ENCODE assay signal across 8 cellular contexts in the genomic region with DNA sequence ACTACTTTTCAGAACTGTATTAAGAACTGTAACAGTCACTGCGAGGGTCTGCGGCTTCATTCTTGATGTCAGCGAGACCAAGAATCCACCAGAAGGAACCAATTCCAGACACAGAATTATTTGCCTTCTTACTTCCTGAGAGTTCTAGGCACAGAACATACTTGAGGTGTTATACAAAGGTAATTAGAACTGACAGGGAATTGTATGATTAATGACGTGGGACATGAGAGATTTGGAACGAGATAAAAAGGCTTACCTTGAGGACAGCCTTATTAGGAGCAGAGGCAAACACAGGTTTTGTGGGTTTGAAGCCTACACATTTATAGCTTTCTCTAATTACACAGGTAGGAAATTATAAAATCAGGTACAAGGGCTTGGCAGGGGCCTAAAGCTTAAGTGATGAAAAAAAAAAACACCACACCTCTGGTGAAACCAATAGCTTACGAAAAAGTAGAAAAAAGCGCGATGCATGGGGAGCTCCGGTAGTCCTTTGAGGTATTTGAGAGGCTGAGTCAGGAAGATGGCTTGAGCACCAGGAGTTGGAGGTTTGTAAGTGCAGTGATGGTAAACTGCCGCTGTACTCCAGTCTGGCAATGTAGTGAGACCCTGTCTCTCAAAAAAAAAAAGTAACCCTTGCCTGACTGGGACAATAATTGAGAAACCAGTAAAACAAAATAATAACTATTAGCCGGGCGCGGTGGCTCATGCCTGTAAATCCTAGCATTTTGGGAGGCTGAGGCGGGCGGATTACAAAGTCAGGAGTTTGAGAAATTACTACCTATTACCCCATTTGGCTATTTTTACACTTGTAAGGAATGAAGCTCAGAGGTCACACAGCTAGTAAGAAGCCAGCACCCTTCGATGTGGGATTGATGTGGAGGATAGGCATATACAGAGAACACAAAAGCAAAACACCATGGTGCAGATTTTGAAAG. TPM values are rescaled to one million over a fixed set of nuclear protein-coding genes. Genes with fewer than 3 reads are reported as not detected.
A peak's percentile ranks its signal among the peaks of the same experiment; 100 is the strongest.
DNase-seq lines count a peak whose midpoint lies in the region; ATAC-seq and TF ChIP-seq lines count a peak whose summit lies in the region.

No MANE protein-coding gene starts in this region.

- peak overlapping the region; percentile 89 for H3K4me3 Mint-ChIP-seq in activated CD4-positive, alpha-beta T cell treated with anti-CD3 and anti-CD28 coated beads, Interleukin-2, amount 10 ng/mL, durations not matched to agents 7 days and 5 days
- H3K4me3 Mint-ChIP-seq in glutamatergic neuron (ENCODE audit: unreplicated experiment) = peak overlapping the region; percentile 89

- H3K27me3 Mint-ChIP-seq in activated CD4-positive, alpha-beta T cell treated with anti-CD3 and anti-CD28 coated beads, Interleukin-2, amount 10 ng/mL, durations not matched to agents 7 days and 5 days = no peaks in the 10 kb centered on the region
- H3K27me3 Mint-ChIP-seq in glutamatergic neuron (ENCODE audit: unreplicated experiment) = no peaks in the 10 kb centered on the region

- peak; percentile 14 for DNase-seq in stimulated activated CD4-positive, alpha-beta T cell treated with anti-CD3 and anti-CD28 coated beads, Interleukin-12 subunit alpha, Interleukin-12 subunit beta, amount 100 ng/mL, for 4 hours
- DNase-seq in stimulated activated CD4-positive, alpha-beta T cell treated with anti-CD3 and anti-CD28 coated beads, Interleukin-2, amount 100 ng/mL, for 48 hours = no peak
- peak; percentile 22 for DNase-seq in activated CD4-positive, alpha-beta T cell treated with anti-CD3 and anti-CD28 coated beads, Interleukin-2, amount 10 ng/mL, durations not matched to agents 7 days and 5 days
- DNase-seq in glutamatergic neuron (no peak), OCI-M1 (lab: John Stamatoyannopoulos, UW) (no peak)
- peak; percentile 24 for DNase-seq in stimulated activated CD4-positive, alpha-beta T cell treated with anti-CD3 and anti-CD28 coated beads, Interleukin-2, amount 100 ng/mL, for 4 hours (ENCODE audit: low read depth)

- POLR2A ChIA-PET in activated CD4-positive, alpha-beta T cell treated with anti-CD3 and anti-CD28 coated beads, Interleukin-2, amount 10 ng/mL, durations not matched to agents 7 days and 5 days (lab: Charles Lee) = interaction anchor here (0.6 to 1.0 kb wide), 5 partner anchors 24 to 446 kb away, joined by 3 to 5 read pairs (median 4); a partner anchor contains a TSS

- peaks cover 32% of the 10 kb centered on the region for H3K36me3 Mint-ChIP-seq in activated CD4-positive, alpha-beta T cell treated with anti-CD3 and anti-CD28 coated beads, Interleukin-2, amount 10 ng/mL, durations not matched to agents 7 days and 5 days (ENCODE audit: low read depth)
- peaks cover 5% of the 10 kb centered on the region for H3K36me3 Mint-ChIP-seq in glutamatergic neuron (ENCODE audit: unreplicated experiment)

- CTCF ChIA-PET in activated CD4-positive, alpha-beta T cell treated with anti-CD3 and anti-CD28 coated beads, Interleukin-2, amount 10 ng/mL, durations not matched to agents 7 days and 5 days (lab: Charles Lee) = interaction anchor here (0.6 to 2.5 kb wide), 10 partner anchors 11 to 479 kb away, joined by 3 to 7 read pairs (median 4); a partner anchor contains a TSS

- peak overlapping the region; percentile 99 for H3K27ac Mint-ChIP-seq in activated CD4-positive, alpha-beta T cell treated with anti-CD3 and anti-CD28 coated beads, Interleukin-2, amount 10 ng/mL, durations not matched to agents 7 days and 5 days
- no peak overlapping the region for H3K27ac Mint-ChIP-seq in glutamatergic neuron (ENCODE audit: unreplicated experiment)

- TF ChIP-seq CTCF in glutamatergic neuron (IDR thresholded peaks at IDR 0.05; ENCODE audit: partially characterized antibody, unreplicated experiment) = no peak

- no peak for ATAC-seq in GM21737 (IDR thresholded peaks at IDR 0.05; ENCODE audit: unreplicated experiment)
- no peak for ATAC-seq in GM19455 (IDR thresholded peaks at IDR 0.05; ENCODE audit: unreplicated experiment)

- peaks cover 41% of the 10 kb centered on the region for H3K4me1 Mint-ChIP-seq in activated CD4-positive, alpha-beta T cell treated with anti-CD3 and anti-CD28 coated beads, Interleukin-2, amount 10 ng/mL, durations not matched to agents 7 days and 5 days
- H3K4me1 Mint-ChIP-seq in glutamatergic neuron (ENCODE audit: low read depth, unreplicated experiment) = no peaks in the 10 kb centered on the region

- H3K9me3 Mint-ChIP-seq in activated CD4-positive, alpha-beta T cell treated with anti-CD3 and anti-CD28 coated beads, Interleukin-2, amount 10 ng/mL, durations not matched to agents 7 days and 5 days = no peaks in the 10 kb centered on the region
- peaks cover 5% of the 10 kb centered on the region for H3K9me3 Mint-ChIP-seq in glutamatergic neuron (ENCODE audit: unreplicated experiment)

RNA-seq across cellular contexts. Expression of a gene that starts 0.8 kb away (rescaled TPM):
- total RNA-seq in activated CD4-positive, alpha-beta T cell treated with anti-CD3 and anti-CD28 coated beads, Interleukin-2, amount 10 ng/mL, durations not matched to agents 7 days and 5 days = 10 to 100 TPM; 11.0 to 13.2 TPM
- 7.6 TPM for total RNA-seq in glutamatergic neuron (ENCODE audit: unreplicated experiment)

RNA-seq across cellular contexts. Expression of a gene that starts 9.5 kb away (rescaled TPM):
- not detected for total RNA-seq in activated CD4-positive, alpha-beta T cell treated with anti-CD3 and anti-CD28 coated beads, Interleukin-2, amount 10 ng/mL, durations not matched to agents 7 days and 5 days
- total RNA-seq in glutamatergic neuron (ENCODE audit: unreplicated experiment) = not detected

RNA-seq across cellular contexts. Expression of a gene that starts 23.5 kb away (rescaled TPM):
- 1 to 10 TPM; 1.4 to 1.6 TPM for total RNA-seq in activated CD4-positive, alpha-beta T cell treated with anti-CD3 and anti-CD28 coated beads, Interleukin-2, amount 10 ng/mL, durations not matched to agents 7 days and 5 days
- not detected for total RNA-seq in glutamatergic neuron (ENCODE audit: unreplicated experiment)

RNA-seq across cellular contexts. Expression of a gene that starts 31.3 kb away (rescaled TPM):
- total RNA-seq in activated CD4-positive, alpha-beta T cell treated with anti-CD3 and anti-CD28 coated beads, Interleukin-2, amount 10 ng/mL, durations not matched to agents 7 days and 5 days = 1 to 10 TPM; 2.4 to 4.3 TPM
- total RNA-seq in glutamatergic neuron (ENCODE audit: unreplicated experiment) = 1.4 TPM

RNA-seq across cellular contexts. Expression of a gene that starts 44.1 kb away (rescaled TPM):
- not detected for total RNA-seq in activated CD4-positive, alpha-beta T cell treated with anti-CD3 and anti-CD28 coated beads, Interleukin-2, amount 10 ng/mL, durations not matched to agents 7 days and 5 days
- total RNA-seq in glutamatergic neuron (ENCODE audit: unreplicated experiment) = not detected

Comparison
In these comparisons a context has a peak if more than half of its experiments do, and no peak if none do; other contexts are left out.
1. DNase-seq: peak in stimulated activated CD4-positive, alpha-beta T cell treated with anti-CD3 and anti-CD28 coated beads, Interleukin-12 subunit alpha, Interleukin-12 subunit beta, amount 100 ng/mL, for 4 hours (single experiment), activated CD4-positive, alpha-beta T cell treated with anti-CD3 and anti-CD28 coated beads, Interleukin-2, amount 10 ng/mL, durations not matched to agents 7 days and 5 days (single experiment) and stimulated activated CD4-positive, alpha-beta T cell treated with anti-CD3 and anti-CD28 coated beads, Interleukin-2, amount 100 ng/mL, for 4 hours (single experiment); none in stimulated activated CD4-positive, alpha-beta T cell treated with anti-CD3 and anti-CD28 coated beads, Interleukin-2, amount 100 ng/mL, for 48 hours (0 of 2), glutamatergic neuron (single experiment) and OCI-M1 (single experiment).